Comparison of ENCODE assay signal across 32 cellular contexts in the genomic region with DNA sequence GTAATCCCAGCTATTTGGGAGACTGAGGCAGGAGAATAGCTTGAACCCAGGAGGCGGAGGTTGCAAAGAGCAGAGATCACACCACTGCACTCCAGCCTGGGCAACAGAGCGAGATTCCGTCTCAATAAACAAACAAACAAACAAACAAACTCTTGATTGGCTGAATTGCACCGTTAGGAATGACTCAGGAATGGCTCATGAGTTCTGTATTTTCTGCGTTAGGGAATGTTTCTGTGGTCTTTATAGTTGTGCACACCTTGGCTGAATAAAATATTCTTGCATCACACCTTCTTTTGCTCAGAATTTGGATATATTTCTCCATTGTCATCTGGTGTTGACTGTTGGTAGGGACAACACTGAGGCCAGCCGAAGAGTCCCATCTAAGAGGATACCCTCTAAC. TPM values are rescaled to one million over a fixed set of nuclear protein-coding genes. Genes with fewer than 3 reads are reported as not detected.
"Had no signal": no experiment of that assay in that cellular context is flagged by ENCODE, and none has a peak within 500 bp of the region (broad histone marks: within the 10 kb centered on the region; RNA-seq: fewer than 3 reads in every experiment).

No MANE protein-coding gene starts in this region.

- H3K4me3 ChIP-seq: adrenal gland, cardiac muscle cell, PC-9, SJSA1 had no signal

- H2AFZ ChIP-seq: PC-9 had no signal

- H3K27me3 ChIP-seq: adrenal gland, cardiac muscle cell, SJSA1 had no signal

- H3K27ac ChIP-seq: adrenal gland, cardiac muscle cell, PC-9, SJSA1 had no signal

- H3K9ac ChIP-seq: SK-N-SH had no signal

- H3K9me3 ChIP-seq: adrenal gland, SJSA1, SK-N-SH had no signal

- H3K36me3 ChIP-seq: adrenal gland, cardiac muscle cell, SJSA1 had no signal

- DNase-seq: activated CD4-positive, alpha-beta T cell treated with anti-CD3 and anti-CD28 coated beads for 36 hours; activated CD4-positive, alpha-beta T cell treated with anti-CD3 and anti-CD28 coated beads, Interleukin-2, amount 10 ng/mL, durations not matched to agents 7 days and 5 days; activated CD4-positive, alpha-beta T cell treated with anti-CD3 and anti-CD28 coated beads, Interleukin-2, amount 50 U/mL, for 48 hours; activated CD8-positive, alpha-beta T cell treated with anti-CD3 and anti-CD28 coated beads, Interleukin-2, amount 10 ng/mL, durations not matched to agents 7 days and 5 days; activated gamma-delta T cell treated with Interleukin-2 at 50 U/mL for 16 hours; activated naive CD4-positive, alpha-beta T cell treated with anti-CD3 and anti-CD28 coated beads for 36 hours; activated T-cell treated with anti-CD3 and anti-CD28 coated beads, Interleukin-2, amount 50 U/mL, for 24 hours; adrenal gland; Karpas-422; KBM-7; MM.1S; MV-4-11; NCI-H1092; NCI-H1436 treated with DMSO at 0.1 percent for 48 hours; NCI-H187; NCI-H2029 treated with DMSO at 0.1 percent for 48 hours; NCI-H2107; NCI-H2171; NCI-H510A; NCI-H526; NCI-H748 treated with DMSO at 0.1 percent for 48 hours; NK-92 treated with Interleukin-12 subunit alpha and Interleukin-12 subunit beta, amount 100 ng/mL, for 24 hours; SHP77 treated with DMSO at 0.1 percent for 48 hours; SK-N-SH had no signal

- H3K4me2 ChIP-seq: PC-9, SK-N-SH had no signal

- FAIRE-seq: TTC549 had no signal

- ATAC-seq: activated CD4-positive, alpha-beta T cell treated with anti-CD3 and anti-CD28 coated beads for 36 hours; activated CD4-positive, CD25-positive, alpha-beta regulatory T cell treated with anti-CD3 and anti-CD28 coated beads, Interleukin-2, amount 50 U/mL, for 24 hours; activated CD8-positive, alpha-beta T cell treated with anti-CD3 and anti-CD28 coated beads, Interleukin-2, amount 10 ng/mL, durations not matched to agents 7 days and 5 days; activated naive CD4-positive, alpha-beta T cell treated with anti-CD3 and anti-CD28 coated beads, Interleukin-2, amount 50 U/mL, for 72 hours; WTC11 had no signal

RNA-seq across cellular contexts. Expression of gene PI16, which starts 19.7 kb away (rescaled TPM):
- total RNA-seq: activated T-helper 2 cell treated with anti-CD3 and anti-CD28 coated beads, Interferon-gamma antibody, Interleukin-2, Interleukin-4, amounts not matched to agents 10 μg/mL and 5 μg/mL and 100 μg/mL, durations not matched to agents 14 hours and 24 hours and 36 hours; cardiac muscle cell; SJSA1 had no signal
